In the genomic region with DNA sequence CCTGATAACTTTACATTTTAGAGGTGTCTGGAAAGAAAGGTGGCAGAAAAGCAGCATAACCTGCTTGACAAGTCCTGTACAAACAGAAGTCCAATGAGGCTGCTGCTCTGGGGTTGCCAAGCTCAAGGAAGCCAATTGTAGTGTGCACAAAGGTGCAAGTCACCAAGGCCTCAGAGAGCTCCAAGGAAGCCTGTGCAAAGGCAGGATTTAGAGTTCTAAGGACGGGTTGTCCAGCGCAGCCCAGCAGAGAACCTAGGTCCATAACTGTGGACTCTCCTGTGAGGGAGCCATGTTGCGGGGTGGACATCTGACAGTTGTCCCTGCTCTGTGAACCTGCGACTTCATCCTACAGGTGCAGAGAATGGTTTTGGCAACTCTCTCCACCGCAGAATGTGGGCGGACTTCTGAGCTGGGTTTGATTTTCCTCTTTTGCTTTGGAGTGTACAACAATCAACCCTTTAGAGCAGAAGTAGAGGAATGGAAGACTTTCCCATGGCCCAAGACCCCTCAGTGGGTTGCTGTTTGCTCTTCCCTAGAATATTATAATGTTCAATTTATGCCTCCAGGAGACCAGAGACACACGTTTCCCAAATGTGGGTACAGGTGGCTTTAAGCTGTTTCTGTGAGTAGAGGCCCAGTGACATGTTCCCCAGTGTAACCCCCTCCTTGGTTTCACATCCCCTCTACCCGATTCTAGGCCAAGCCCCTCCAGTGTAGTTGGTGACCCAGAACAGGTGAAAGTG, we compare ENCODE assay signal across 8 cellular contexts.
DNase-seq lines count a peak whose midpoint lies in the region; ATAC-seq and TF ChIP-seq lines count a peak whose summit lies in the region.

No MANE protein-coding gene starts in this region.

- H3K18ac ChIP-seq in trophoblast cell (ENCODE audit: low read length): peak overlapping the region; percentile 10
- H3K18ac ChIP-seq in mesendoderm (ENCODE audit: low read length): no peak overlapping the region

- peaks cover 22% of the 10 kb centered on the region for H3K36me3 Mint-ChIP-seq in activated naive CD8-positive, alpha-beta T cell treated with anti-CD3 and anti-CD28 coated beads for 36 hours

- DNase-seq in activated naive CD8-positive, alpha-beta T cell treated with anti-CD3 and anti-CD28 coated beads for 36 hours: no peak
- DNase-seq in trophoblast cell: no peak
- DNase-seq in HEK293T (ENCODE audit: extremely low spot score): no peak
- DNase-seq in mesendoderm: no peak
- no peak for DNase-seq in iPS-NIHi7 (ENCODE audit: extremely low spot score)

- H3K27ac ChIP-seq in trophoblast cell (ENCODE audit: low read depth, low read length) (peak overlapping the region; percentile 67), mesendoderm (ENCODE audit: low read depth, low read length) (no peak overlapping the region)

- no peak overlapping the region for H4K5ac ChIP-seq in mesendoderm (ENCODE audit: low read length)

- H2BK5ac ChIP-seq in trophoblast cell (ENCODE audit: low read depth, low read length, poor library complexity) (peak overlapping the region; percentile 2), mesendoderm (ENCODE audit: low read length) (no peak overlapping the region)

- no peak overlapping the region for H3K4me3 Mint-ChIP-seq in activated naive CD8-positive, alpha-beta T cell treated with anti-CD3 and anti-CD28 coated beads for 36 hours

- no peak overlapping the region for H3K56ac ChIP-seq in mesendoderm (ENCODE audit: low read length)

- H3K4ac ChIP-seq in trophoblast cell (ENCODE audit: low read depth, low read length): no peak overlapping the region
- H3K4ac ChIP-seq in mesendoderm (ENCODE audit: low read depth, low read length): no peak overlapping the region

- peak overlapping the region; percentile 84 for H3K27ac Mint-ChIP-seq in activated naive CD8-positive, alpha-beta T cell treated with anti-CD3 and anti-CD28 coated beads for 36 hours

- H3K4me3 ChIP-seq in trophoblast cell (ENCODE audit: low read depth, low read length): no peak overlapping the region
- H3K4me3 ChIP-seq in mesendoderm (ENCODE audit: low read length): no peak overlapping the region

- H3K9me3 ChIP-seq in trophoblast cell (ENCODE audit: insufficient read depth, low read depth, low read length): no peaks in the 10 kb centered on the region

- H3K36me3 ChIP-seq in trophoblast cell (ENCODE audit: control insufficient read depth in 1 of 2, insufficient read depth in 2 of 2, low read length in 2 of 2): no peaks in the 10 kb centered on the region
- H3K36me3 ChIP-seq in mesendoderm (ENCODE audit: control insufficient read depth, insufficient read depth, low read length): no peaks in the 10 kb centered on the region

- H3K4me2 ChIP-seq in trophoblast cell (ENCODE audit: low read length): peak overlapping the region; percentile 31
- H3K4me2 ChIP-seq in mesendoderm (ENCODE audit: low read length): no peak overlapping the region

- no peak overlapping the region for H2BK15ac ChIP-seq in mesendoderm (replicated peaks; ENCODE audit: low read depth)

- POLR2A ChIA-PET in HEK293T (lab: Yijun Ruan, JAX): no interaction called here

- no peaks in the 10 kb centered on the region for H3K27me3 Mint-ChIP-seq in activated naive CD8-positive, alpha-beta T cell treated with anti-CD3 and anti-CD28 coated beads for 36 hours

- CTCF ChIA-PET in HEK293T (lab: Yijun Ruan, JAX): no interaction called here

- no peak overlapping the region for H2AFZ ChIP-seq in trophoblast cell (ENCODE audit: insufficient read depth, low read length, poor library complexity)

- peak overlapping the region; percentile 28 for H4K91ac ChIP-seq in trophoblast cell (ENCODE audit: low read depth, low read length)

- peak overlapping the region; percentile 39 for H2BK12ac ChIP-seq in trophoblast cell (ENCODE audit: low read length)

- H3K9ac ChIP-seq in trophoblast cell (ENCODE audit: low read length) (no peak overlapping the region), mesendoderm (ENCODE audit: low read length) (no peak overlapping the region)

- H3K79me2 ChIP-seq in trophoblast cell (ENCODE audit: control insufficient read depth, insufficient read depth, low read length, poor library complexity) (peaks cover 3% of the 10 kb centered on the region), mesendoderm (ENCODE audit: control insufficient read depth, insufficient read depth, low read length) (no peaks in the 10 kb centered on the region)

- peaks cover 71% of the 10 kb centered on the region for H3K4me1 Mint-ChIP-seq in activated naive CD8-positive, alpha-beta T cell treated with anti-CD3 and anti-CD28 coated beads for 36 hours

- no CpG with 5 or more reads among the region's 8 CpGs for WGBS in trophoblast cell (ENCODE audit: extremely low coverage, insufficient coverage, insufficient read length)
- no CpG with 5 or more reads among the region's 8 CpGs for WGBS in mesendoderm (ENCODE audit: extremely low coverage, insufficient coverage, low lambda C conversion rate)

- H3K79me1 ChIP-seq in trophoblast cell (ENCODE audit: low read length) (peaks cover 9% of the 10 kb centered on the region), mesendoderm (ENCODE audit: low read length) (no peaks in the 10 kb centered on the region)

- no peak overlapping the region for H2AK5ac ChIP-seq in trophoblast cell (ENCODE audit: low read length)
- no peak overlapping the region for H2AK5ac ChIP-seq in mesendoderm (ENCODE audit: low read length)

- peak overlapping the region; percentile 15 for H2BK120ac ChIP-seq in trophoblast cell (ENCODE audit: insufficient read depth, low read length, poor library complexity)
- no peak overlapping the region for H2BK120ac ChIP-seq in mesendoderm (ENCODE audit: low read depth, low read length)

- H4K12ac ChIP-seq in trophoblast cell (ENCODE audit: low read depth, low read length): no peak overlapping the region

- peak; percentile 33 for ATAC-seq in GM19023 (IDR thresholded peaks at IDR 0.05; ENCODE audit: unreplicated experiment)
- peak; percentile 41 for ATAC-seq in HG03103 (IDR thresholded peaks at IDR 0.05; ENCODE audit: low read depth, unreplicated experiment)
- ATAC-seq in HG03175 (IDR thresholded peaks at IDR 0.05; ENCODE audit: unreplicated experiment): no peak

- H3K4me1 ChIP-seq in trophoblast cell (ENCODE audit: control insufficient read depth in 1 of 2, insufficient read depth in 2 of 2, low read length in 2 of 2) (peaks cover 18 to 22% of the 10 kb centered on the region in 2 experiments), mesendoderm (ENCODE audit: control insufficient read depth, low read depth, low read length) (peaks cover under 1% of the 10 kb centered on the region)

- no peak overlapping the region for H4K8ac ChIP-seq in trophoblast cell (ENCODE audit: low read depth, low read length)
- no peak overlapping the region for H4K8ac ChIP-seq in mesendoderm (ENCODE audit: low read depth, low read length)

- H3K23ac ChIP-seq in trophoblast cell (ENCODE audit: low read length): no peak overlapping the region
- H3K23ac ChIP-seq in mesendoderm (ENCODE audit: low read length): no peak overlapping the region

- H3K9me3 Mint-ChIP-seq in activated naive CD8-positive, alpha-beta T cell treated with anti-CD3 and anti-CD28 coated beads for 36 hours: no peaks in the 10 kb centered on the region

- no peaks in the 10 kb centered on the region for H3K27me3 ChIP-seq in trophoblast cell (ENCODE audit: insufficient read depth, low read length)
- no peaks in the 10 kb centered on the region for H3K27me3 ChIP-seq in mesendoderm (ENCODE audit: insufficient read depth, low read length, poor library complexity)

- H3K14ac ChIP-seq in trophoblast cell (ENCODE audit: low read length): peak overlapping the region; percentile 5

TF ChIP-seq in HEK293T, 16 proteins besides CTCF, POLR2A, EP300 and RAD21:
- no peak for TF ChIP-seq ZNF384 (IDR thresholded peaks at IDR 0.05)
- TF ChIP-seq LEF1 (IDR thresholded peaks at IDR 0.05; ENCODE audit: borderline replicate concordance): no peak
- no peak for TF ChIP-seq NFRKB (IDR thresholded peaks at IDR 0.05)
- no peak for TF ChIP-seq FOXA1 (IDR thresholded peaks at IDR 0.05)
- TF ChIP-seq FOXK2 (IDR thresholded peaks at IDR 0.05): no peak
- no peak for TF ChIP-seq SP1 (IDR thresholded peaks at IDR 0.05)
- TF ChIP-seq L3MBTL2 (conservative IDR thresholded peaks at IDR 0.05): no peak
- TF ChIP-seq, protein P1, sequence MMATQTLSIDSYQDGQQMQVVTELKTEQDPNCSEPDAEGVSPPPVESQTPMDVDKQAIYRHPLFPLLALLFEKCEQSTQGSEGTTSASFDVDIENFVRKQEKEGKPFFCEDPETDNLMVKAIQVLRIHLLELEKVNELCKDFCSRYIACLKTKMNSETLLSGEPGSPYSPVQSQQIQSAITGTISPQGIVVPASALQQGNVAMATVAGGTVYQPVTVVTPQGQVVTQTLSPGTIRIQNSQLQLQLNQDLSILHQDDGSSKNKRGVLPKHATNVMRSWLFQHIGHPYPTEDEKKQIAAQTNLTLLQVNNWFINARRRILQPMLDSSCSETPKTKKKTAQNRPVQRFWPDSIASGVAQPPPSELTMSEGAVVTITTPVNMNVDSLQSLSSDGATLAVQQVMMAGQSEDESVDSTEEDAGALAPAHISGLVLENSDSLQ (IDR thresholded peaks at IDR 0.05): no peak
- TF ChIP-seq ARNT (IDR thresholded peaks at IDR 0.05): no peak
- no peak for TF ChIP-seq FOXM1 (IDR thresholded peaks at IDR 0.05; ENCODE audit: borderline replicate concordance)
- TF ChIP-seq CTBP1 (IDR thresholded peaks at IDR 0.05; ENCODE audit: borderline replicate concordance): no peak
- TF ChIP-seq TARDBP (IDR thresholded peaks at IDR 0.05): no peak
- TF ChIP-seq ELF4 (IDR thresholded peaks at IDR 0.05): no peak
- TF ChIP-seq BHLHE40 (IDR thresholded peaks at IDR 0.05; ENCODE audit: borderline replicate concordance): no peak
- no peak for TF ChIP-seq SUZ12 (IDR thresholded peaks at IDR 0.05)
- no peak for TF ChIP-seq HDGF (IDR thresholded peaks at IDR 0.05; ENCODE audit: borderline replicate concordance)
